19 cellular contexts compared by ENCODE assay signal in genomic region chr22:47148956-47149748, GRCh38.
"Had no signal": no experiment of that assay in that cellular context is flagged by ENCODE, and none has a peak within 500 bp of the region (broad histone marks: within the 10 kb centered on the region; RNA-seq: fewer than 3 reads in every experiment).

No MANE protein-coding gene starts in this region.

- H3K4me3 ChIP-seq: colonic mucosa, hepatocyte, lower lobe of right lung, spleen, upper lobe of right lung had no signal

- H3K27me3 Mint-ChIP-seq: activated CD4-positive, alpha-beta memory T cell treated with anti-CD3 and anti-CD28 coated beads for 36 hours; activated naive CD8-positive, alpha-beta T cell treated with anti-CD3 and anti-CD28 coated beads, Interleukin-2, amount 10 ng/mL, durations not matched to agents 7 days and 5 days; central memory CD8-positive, alpha-beta T cell; naive thymus-derived CD8-positive, alpha-beta T cell; stimulated activated memory B cell treated with anti-CD40 and anti-IgM and Interleukin-4, amounts not matched to agents 10 μg/mL and 1 μg/mL and 100 μg/mL, for 72 hours had no signal

- H3K79me2 ChIP-seq: hepatocyte had no signal

- H3K27ac ChIP-seq: brain microvascular endothelial cell, colonic mucosa, foreskin keratinocyte, hepatocyte, lower lobe of right lung, spleen, upper lobe of right lung had no signal

- H3K9me3 ChIP-seq: colonic mucosa, lower lobe of right lung had no signal

- H2AFZ ChIP-seq: hepatocyte had no signal

- H3K9me3 Mint-ChIP-seq: activated CD4-positive, alpha-beta memory T cell treated with anti-CD3 and anti-CD28 coated beads for 36 hours; activated naive CD8-positive, alpha-beta T cell treated with anti-CD3 and anti-CD28 coated beads, Interleukin-2, amount 10 ng/mL, durations not matched to agents 7 days and 5 days; activated T-helper 1 cell treated with anti-CD3 and anti-CD28 coated beads, Interleukin-12 subunit alpha, Interleukin-12 subunit beta, Interleukin-2, Interleukin-4 antibody, amounts not matched to agents 30 ng/mL and 10 ng/mL and 1 ng/mL, durations not matched to agents 14 hours and 24 hours and 36 hours; central memory CD8-positive, alpha-beta T cell; naive thymus-derived CD8-positive, alpha-beta T cell; stimulated activated memory B cell treated with anti-CD40 and anti-IgM and Interleukin-4, amounts not matched to agents 10 μg/mL and 1 μg/mL and 100 μg/mL, for 72 hours had no signal

- H3K27me3 ChIP-seq: brain microvascular endothelial cell, colonic mucosa, foreskin keratinocyte, hepatocyte, spleen, upper lobe of right lung had no signal

- H3K36me3 ChIP-seq: brain microvascular endothelial cell, colonic mucosa, lower lobe of right lung, upper lobe of right lung had no signal

- H3K4me2 ChIP-seq: hepatocyte had no signal

- H3K4me1 ChIP-seq: colonic mucosa, foreskin keratinocyte, lower lobe of right lung, upper lobe of right lung had no signal

- DNase-seq: activated CD4-positive, alpha-beta memory T cell treated with anti-CD3 and anti-CD28 coated beads for 36 hours; activated gamma-delta T cell treated with Interleukin-2 at 50 U/mL for 16 hours; activated naive CD8-positive, alpha-beta T cell treated with anti-CD3 and anti-CD28 coated beads, Interleukin-2, amount 10 ng/mL, durations not matched to agents 7 days and 5 days; activated T-cell treated with anti-CD3 and anti-CD28 coated beads for 4 hours; brain microvascular endothelial cell; colonic mucosa; foreskin keratinocyte; left colon; lower lobe of right lung; naive thymus-derived CD8-positive, alpha-beta T cell; spleen; stimulated activated CD4-positive, alpha-beta T cell treated with anti-CD3 and anti-CD28 coated beads, Interleukin-4, amount 100 ng/mL, for 4 hours; T-helper 1 cell; T1000; upper lobe of right lung had no signal

- H3K4me3 Mint-ChIP-seq: activated CD4-positive, alpha-beta memory T cell treated with anti-CD3 and anti-CD28 coated beads for 36 hours; activated naive CD8-positive, alpha-beta T cell treated with anti-CD3 and anti-CD28 coated beads, Interleukin-2, amount 10 ng/mL, durations not matched to agents 7 days and 5 days; activated T-helper 1 cell treated with anti-CD3 and anti-CD28 coated beads, Interleukin-12 subunit alpha, Interleukin-12 subunit beta, Interleukin-2, Interleukin-4 antibody, amounts not matched to agents 30 ng/mL and 10 ng/mL and 1 ng/mL, durations not matched to agents 14 hours and 24 hours and 36 hours; central memory CD8-positive, alpha-beta T cell; naive thymus-derived CD8-positive, alpha-beta T cell; stimulated activated memory B cell treated with anti-CD40 and anti-IgM and Interleukin-4, amounts not matched to agents 10 μg/mL and 1 μg/mL and 100 μg/mL, for 72 hours had no signal

- H3K27ac Mint-ChIP-seq: activated CD4-positive, alpha-beta memory T cell treated with anti-CD3 and anti-CD28 coated beads for 36 hours; activated naive CD8-positive, alpha-beta T cell treated with anti-CD3 and anti-CD28 coated beads, Interleukin-2, amount 10 ng/mL, durations not matched to agents 7 days and 5 days; activated T-helper 1 cell treated with anti-CD3 and anti-CD28 coated beads, Interleukin-12 subunit alpha, Interleukin-12 subunit beta, Interleukin-2, Interleukin-4 antibody, amounts not matched to agents 30 ng/mL and 10 ng/mL and 1 ng/mL, durations not matched to agents 14 hours and 24 hours and 36 hours; stimulated activated memory B cell treated with anti-CD40 and anti-IgM and Interleukin-4, amounts not matched to agents 10 μg/mL and 1 μg/mL and 100 μg/mL, for 72 hours had no signal
